12 cellular contexts compared by ENCODE assay signal in the genomic region with DNA sequence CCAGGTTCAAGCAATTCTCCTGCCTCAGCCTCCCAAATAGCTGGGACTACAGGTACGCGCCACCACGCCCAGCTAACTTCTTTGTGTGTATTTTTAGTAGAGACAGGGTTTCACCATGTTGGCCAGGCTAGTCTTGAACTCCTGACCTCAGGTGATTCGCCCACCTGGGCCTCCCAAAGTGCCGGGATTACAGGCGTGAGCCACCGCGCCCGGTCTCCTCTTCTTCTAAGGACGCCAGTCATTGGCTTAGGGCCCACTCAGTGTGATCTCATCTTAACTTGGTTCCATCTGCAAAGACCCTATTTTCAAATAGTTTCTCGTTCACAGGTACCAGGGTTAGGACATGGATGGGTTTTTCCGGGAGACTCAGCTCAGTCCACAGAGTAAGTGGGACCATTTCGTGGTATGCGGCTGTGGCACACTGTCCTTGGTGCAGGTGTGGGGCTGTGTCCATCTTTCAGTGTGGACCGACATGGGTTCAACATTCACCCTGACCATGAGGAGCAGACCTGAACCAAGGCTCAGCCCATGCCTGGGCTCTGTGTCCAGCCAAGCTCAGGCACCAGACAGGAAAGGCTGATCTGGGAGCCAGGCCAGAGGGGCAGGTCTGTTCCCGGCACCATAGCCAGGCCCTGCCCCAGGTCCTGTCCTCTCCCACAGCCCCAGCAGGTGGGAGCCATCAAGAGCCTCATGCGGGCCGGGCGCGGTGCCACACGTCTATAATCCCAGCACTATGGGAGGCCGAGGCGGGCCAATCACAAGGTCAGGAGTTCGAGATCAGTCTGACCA. TPM values are rescaled to one million over a fixed set of nuclear protein-coding genes. Genes with fewer than 3 reads are reported as not detected.
DNase-seq lines count a peak whose midpoint lies in the region; ATAC-seq, FAIRE-seq and TF ChIP-seq lines count a peak whose summit lies in the region.
"Had no signal": no experiment of that assay in that cellular context is flagged by ENCODE, and none has a peak within 500 bp of the region (broad histone marks: within the 10 kb centered on the region; RNA-seq: fewer than 3 reads in every experiment).

No MANE protein-coding gene starts in this region.

- peak overlapping the region; percentile 48 for H3K27ac Mint-ChIP-seq in activated T-helper 17 cell treated with anti-CD3 and anti-CD28 coated beads, Interleukin-2, amount 50 U/mL, for 72 hours
- H3K27ac Mint-ChIP-seq in Calu3 (ENCODE audit: unreplicated experiment) = no peak overlapping the region

- TF ChIP-seq POLR2A in suprapubic skin (IDR thresholded peaks at IDR 0.05) = no peak

- H3K9me3 ChIP-seq in kidney (ENCODE audit: control insufficient read depth in 1 of 2, low read length in 2 of 2) = no peaks in the 10 kb centered on the region
- no peaks in the 10 kb centered on the region for H3K9me3 ChIP-seq in suprapubic skin
- H3K9me3 ChIP-seq in ascending aorta = no peaks in the 10 kb centered on the region

- H3K27me3 ChIP-seq in suprapubic skin = no peaks in the 10 kb centered on the region
- H3K27me3 ChIP-seq in ascending aorta = no peaks in the 10 kb centered on the region

- CTCF ChIA-PET in Calu3 (lab: Charles Lee) = no interaction called here

- TF ChIP-seq EP300 in suprapubic skin (IDR thresholded peaks at IDR 0.05) = no peak

- no peak for ATAC-seq in activated T-helper 17 cell treated with anti-CD3 and anti-CD28 coated beads, Interleukin-2, amount 50 U/mL, for 72 hours (replicated peaks)
- ATAC-seq: SK-N-SH treated with all-trans-retinoic acid at 6 μM for 48 hours had no signal

- H3K9me3 Mint-ChIP-seq in activated T-helper 17 cell treated with anti-CD3 and anti-CD28 coated beads, Interleukin-2, amount 50 U/mL, for 72 hours = no peaks in the 10 kb centered on the region
- no peaks in the 10 kb centered on the region for H3K9me3 Mint-ChIP-seq in Calu3 (ENCODE audit: low read depth, unreplicated experiment)

- H3K4me3 ChIP-seq in kidney (ENCODE audit: low read length in 2 of 2) (no peak overlapping the region), suprapubic skin (no peak overlapping the region), ascending aorta (no peak overlapping the region)

- peak overlapping the region; percentile 79 for H3K4me3 Mint-ChIP-seq in activated T-helper 17 cell treated with anti-CD3 and anti-CD28 coated beads, Interleukin-2, amount 50 U/mL, for 72 hours
- H3K4me3 Mint-ChIP-seq in Calu3 (ENCODE audit: low read depth, unreplicated experiment) = no peak overlapping the region

- H3K9ac ChIP-seq in kidney (ENCODE audit: low read length in 2 of 2) = no peak overlapping the region

- FAIRE-seq in kidney (lab: Jason Lieb, UNC) = no peak
- FAIRE-seq: A204.1 had no signal

- peaks cover 25% of the 10 kb centered on the region for H3K36me3 Mint-ChIP-seq in activated T-helper 17 cell treated with anti-CD3 and anti-CD28 coated beads, Interleukin-2, amount 50 U/mL, for 72 hours (ENCODE audit: low read depth)
- peaks cover 40% of the 10 kb centered on the region for H3K36me3 Mint-ChIP-seq in Calu3 (ENCODE audit: insufficient read depth, unreplicated experiment)

- H3K4me1 Mint-ChIP-seq in activated T-helper 17 cell treated with anti-CD3 and anti-CD28 coated beads, Interleukin-2, amount 50 U/mL, for 72 hours = no peaks in the 10 kb centered on the region
- H3K4me1 Mint-ChIP-seq in Calu3 (ENCODE audit: low read depth, unreplicated experiment) = no peaks in the 10 kb centered on the region

- intact Hi-C loops in kidney (cut with DNase I) = no loop called here
- intact Hi-C loops in ascending aorta (cut with DNase I) = loop anchor here (5.0 kb wide), 1 partner anchor 114 kb away; no protein-coding TSS in a partner anchor
- intact Hi-C loops in Calu3 (cut with micrococcal nuclease; ENCODE audit: unreplicated experiment) = no loop called here

- H3K27ac ChIP-seq in kidney (ENCODE audit: low read depth in 2 of 2, low read length in 2 of 2) (peak overlapping the region; percentile 71 to 81), suprapubic skin (no peak overlapping the region), ascending aorta (peak overlapping the region in 1 of 2 donors; percentile 25)

- 77% methylated on average over 23 of the region's 24 CpGs for WGBS in suprapubic skin

- DNase-seq in NCI-H2029 (lab: John Stamatoyannopoulos, UW) (peak; percentile 46), NCI-H2029 treated with DMSO at 0.1 percent for 48 hours (lab: John Stamatoyannopoulos, UW) (no peak), kidney (peak; percentile 96), suprapubic skin (ENCODE audit: low spot score in 2 of 2) (peak; percentile 73 to 79), ascending aorta (ENCODE audit: low spot score in 2 of 2) (no peak), NCI-H2081 treated with DMSO at 0.1 percent for 48 hours (lab: John Stamatoyannopoulos, UW) (no peak), Calu3 (no peak)
- DNase-seq: activated effector memory CD4-positive, alpha-beta T cell treated with Interleukin-2 at 50 U/mL for 16 hours; NCI-H1417 treated with DMSO at 0.1 percent for 48 hours had no signal

- H3K36me3 ChIP-seq in kidney (ENCODE audit: control insufficient read depth in 1 of 2, insufficient read depth in 2 of 2, low read length in 2 of 2) = peaks cover 0 to under 1% of the 10 kb centered on the region in 2 donors
- H3K36me3 ChIP-seq in suprapubic skin = peaks cover under 1% of the 10 kb centered on the region
- no peaks in the 10 kb centered on the region for H3K36me3 ChIP-seq in ascending aorta

- no peak for TF ChIP-seq CTCF in kidney (IDR thresholded peaks at IDR 0.05; ENCODE audit: borderline replicate concordance, extremely low read depth, insufficient read depth)
- no peak for TF ChIP-seq CTCF in suprapubic skin (IDR thresholded peaks at IDR 0.05)
- TF ChIP-seq CTCF in ascending aorta (IDR thresholded peaks at IDR 0.05) = no peak
- no peak for TF ChIP-seq CTCF in Calu3 (IDR thresholded peaks at IDR 0.05; ENCODE audit: unreplicated experiment)

- no peaks in the 10 kb centered on the region for H3K27me3 Mint-ChIP-seq in activated T-helper 17 cell treated with anti-CD3 and anti-CD28 coated beads, Interleukin-2, amount 50 U/mL, for 72 hours
- H3K27me3 Mint-ChIP-seq in Calu3 (ENCODE audit: unreplicated experiment) = no peaks in the 10 kb centered on the region

- no TSS peak for BruUV-seq in Calu3 (replicated peaks; lab: Mats Ljungman, UMichigan)

- H3K4me1 ChIP-seq in kidney (ENCODE audit: control insufficient read depth in 1 of 2, insufficient read depth in 1 of 2, low read depth in 1 of 2, low read length in 2 of 2) = peaks cover 15 to 37% of the 10 kb centered on the region in 2 donors
- peaks cover 83% of the 10 kb centered on the region for H3K4me1 ChIP-seq in suprapubic skin
- H3K4me1 ChIP-seq in ascending aorta = peaks cover 29 to 40% of the 10 kb centered on the region in 2 donors

RNA-seq across cellular contexts. Expression of a gene that starts 2.8 kb away (rescaled TPM):
- total RNA-seq in activated T-helper 17 cell treated with anti-CD3 and anti-CD28 coated beads, Interleukin-2, amount 50 U/mL, for 72 hours = 100 to 1,000 TPM; 280 to 525 TPM
- total RNA-seq in kidney (190 TPM), suprapubic skin (100 to 1,000 TPM; 209 to 249 (median 219) TPM), ascending aorta (228 TPM), Calu3 (2022) (96.0 and 99.7 TPM in 2 replicates)
- polyA plus RNA-seq in kidney (ENCODE audit: insufficient read depth, low read depth, low replicate concordance) = 67.2 TPM

RNA-seq across cellular contexts. Expression of a gene that starts 38.3 kb away (rescaled TPM):
- total RNA-seq in activated T-helper 17 cell treated with anti-CD3 and anti-CD28 coated beads, Interleukin-2, amount 50 U/mL, for 72 hours = 10 to 100 TPM; 44.2 to 56.0 TPM
- total RNA-seq in kidney (70.3 TPM), suprapubic skin (100 to 1,000 TPM in 1 of 4 donors, 10 to 100 TPM in 3; 83.0 to 101 (median 90.3) TPM), ascending aorta (90.1 TPM), Calu3 (2022) (65.3 and 72.3 TPM in 2 replicates)
- polyA plus RNA-seq in kidney (ENCODE audit: insufficient read depth, low read depth, low replicate concordance) = 57.0 TPM

RNA-seq across cellular contexts. Expression of a gene that starts 42.3 kb away (rescaled TPM):
- total RNA-seq in activated T-helper 17 cell treated with anti-CD3 and anti-CD28 coated beads, Interleukin-2, amount 50 U/mL, for 72 hours = 100 to 1,000 TPM; 271 to 387 TPM
- total RNA-seq in kidney = 59.7 TPM
- 16.9 TPM for polyA plus RNA-seq in kidney (ENCODE audit: insufficient read depth, low read depth, low replicate concordance)
- 10 to 100 TPM; 23.7 to 29.4 (median 28.1) TPM for total RNA-seq in suprapubic skin
- 44.4 TPM for total RNA-seq in ascending aorta
- 13.7 and 15.8 TPM in 2 replicates for total RNA-seq in Calu3 (2022)

RNA-seq across cellular contexts. Expression of a gene that starts 42.9 kb away (rescaled TPM):
- total RNA-seq in activated T-helper 17 cell treated with anti-CD3 and anti-CD28 coated beads, Interleukin-2, amount 50 U/mL, for 72 hours = 100 to 1,000 TPM in 1 of 2 donors, 10 to 100 TPM in 1; 13.9 to 143 TPM
- total RNA-seq in kidney (4.3 TPM), suprapubic skin (1 to 10 TPM; 2.1 to 8.1 (median 6.4) TPM), ascending aorta (not detected), Calu3 (2022) (2.7 and 2.8 TPM in 2 replicates)
- polyA plus RNA-seq in kidney (ENCODE audit: insufficient read depth, low read depth, low replicate concordance) = 8.9 TPM

Comparison
In these comparisons a context has a peak if more than half of its experiments do, and no peak if none do; other contexts are left out.
1. DNase-seq: peak in NCI-H2029 (single experiment), kidney (single experiment) and suprapubic skin (2 of 2); none in NCI-H2029 treated with DMSO at 0.1 percent for 48 hours (single experiment), ascending aorta (0 of 2), NCI-H2081 treated with DMSO at 0.1 percent for 48 hours (single experiment) and Calu3 (single experiment).